1 cellular context compared by ENCODE assay signal in genomic region chr6:18752278-18753057, GRCh38.
TF ChIP-seq lines count a peak whose summit lies in the region.

No MANE protein-coding gene starts in this region.

TF ChIP-seq in WTC11, 78 proteins besides CTCF, POLR2A, EP300 and RAD21 (continued from another document):
- TF ChIP-seq, protein P1, sequence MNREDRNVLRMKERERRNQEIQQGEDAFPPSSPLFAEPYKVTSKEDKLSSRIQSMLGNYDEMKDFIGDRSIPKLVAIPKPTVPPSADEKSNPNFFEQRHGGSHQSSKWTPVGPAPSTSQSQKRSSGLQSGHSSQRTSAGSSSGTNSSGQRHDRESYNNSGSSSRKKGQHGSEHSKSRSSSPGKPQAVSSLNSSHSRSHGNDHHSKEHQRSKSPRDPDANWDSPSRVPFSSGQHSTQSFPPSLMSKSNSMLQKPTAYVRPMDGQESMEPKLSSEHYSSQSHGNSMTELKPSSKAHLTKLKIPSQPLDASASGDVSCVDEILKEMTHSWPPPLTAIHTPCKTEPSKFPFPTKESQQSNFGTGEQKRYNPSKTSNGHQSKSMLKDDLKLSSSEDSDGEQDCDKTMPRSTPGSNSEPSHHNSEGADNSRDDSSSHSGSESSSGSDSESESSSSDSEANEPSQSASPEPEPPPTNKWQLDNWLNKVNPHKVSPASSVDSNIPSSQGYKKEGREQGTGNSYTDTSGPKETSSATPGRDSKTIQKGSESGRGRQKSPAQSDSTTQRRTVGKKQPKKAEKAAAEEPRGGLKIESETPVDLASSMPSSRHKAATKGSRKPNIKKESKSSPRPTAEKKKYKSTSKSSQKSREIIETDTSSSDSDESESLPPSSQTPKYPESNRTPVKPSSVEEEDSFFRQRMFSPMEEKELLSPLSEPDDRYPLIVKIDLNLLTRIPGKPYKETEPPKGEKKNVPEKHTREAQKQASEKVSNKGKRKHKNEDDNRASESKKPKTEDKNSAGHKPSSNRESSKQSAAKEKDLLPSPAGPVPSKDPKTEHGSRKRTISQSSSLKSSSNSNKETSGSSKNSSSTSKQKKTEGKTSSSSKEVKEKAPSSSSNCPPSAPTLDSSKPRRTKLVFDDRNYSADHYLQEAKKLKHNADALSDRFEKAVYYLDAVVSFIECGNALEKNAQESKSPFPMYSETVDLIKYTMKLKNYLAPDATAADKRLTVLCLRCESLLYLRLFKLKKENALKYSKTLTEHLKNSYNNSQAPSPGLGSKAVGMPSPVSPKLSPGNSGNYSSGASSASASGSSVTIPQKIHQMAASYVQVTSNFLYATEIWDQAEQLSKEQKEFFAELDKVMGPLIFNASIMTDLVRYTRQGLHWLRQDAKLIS (CRISPR knock-in tag; IDR thresholded peaks at IDR 0.05; ENCODE audit: borderline replicate concordance): no peak
- TF ChIP-seq, protein P2, sequence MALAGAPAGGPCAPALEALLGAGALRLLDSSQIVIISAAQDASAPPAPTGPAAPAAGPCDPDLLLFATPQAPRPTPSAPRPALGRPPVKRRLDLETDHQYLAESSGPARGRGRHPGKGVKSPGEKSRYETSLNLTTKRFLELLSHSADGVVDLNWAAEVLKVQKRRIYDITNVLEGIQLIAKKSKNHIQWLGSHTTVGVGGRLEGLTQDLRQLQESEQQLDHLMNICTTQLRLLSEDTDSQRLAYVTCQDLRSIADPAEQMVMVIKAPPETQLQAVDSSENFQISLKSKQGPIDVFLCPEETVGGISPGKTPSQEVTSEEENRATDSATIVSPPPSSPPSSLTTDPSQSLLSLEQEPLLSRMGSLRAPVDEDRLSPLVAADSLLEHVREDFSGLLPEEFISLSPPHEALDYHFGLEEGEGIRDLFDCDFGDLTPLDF (CRISPR knock-in tag; IDR thresholded peaks at IDR 0.05): no peak
- TF ChIP-seq, protein P3, sequence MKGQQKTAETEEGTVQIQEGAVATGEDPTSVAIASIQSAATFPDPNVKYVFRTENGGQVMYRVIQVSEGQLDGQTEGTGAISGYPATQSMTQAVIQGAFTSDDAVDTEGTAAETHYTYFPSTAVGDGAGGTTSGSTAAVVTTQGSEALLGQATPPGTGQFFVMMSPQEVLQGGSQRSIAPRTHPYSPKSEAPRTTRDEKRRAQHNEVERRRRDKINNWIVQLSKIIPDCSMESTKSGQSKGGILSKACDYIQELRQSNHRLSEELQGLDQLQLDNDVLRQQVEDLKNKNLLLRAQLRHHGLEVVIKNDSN (CRISPR knock-in tag; IDR thresholded peaks at IDR 0.05): no peak
- TF ChIP-seq, protein P4, sequence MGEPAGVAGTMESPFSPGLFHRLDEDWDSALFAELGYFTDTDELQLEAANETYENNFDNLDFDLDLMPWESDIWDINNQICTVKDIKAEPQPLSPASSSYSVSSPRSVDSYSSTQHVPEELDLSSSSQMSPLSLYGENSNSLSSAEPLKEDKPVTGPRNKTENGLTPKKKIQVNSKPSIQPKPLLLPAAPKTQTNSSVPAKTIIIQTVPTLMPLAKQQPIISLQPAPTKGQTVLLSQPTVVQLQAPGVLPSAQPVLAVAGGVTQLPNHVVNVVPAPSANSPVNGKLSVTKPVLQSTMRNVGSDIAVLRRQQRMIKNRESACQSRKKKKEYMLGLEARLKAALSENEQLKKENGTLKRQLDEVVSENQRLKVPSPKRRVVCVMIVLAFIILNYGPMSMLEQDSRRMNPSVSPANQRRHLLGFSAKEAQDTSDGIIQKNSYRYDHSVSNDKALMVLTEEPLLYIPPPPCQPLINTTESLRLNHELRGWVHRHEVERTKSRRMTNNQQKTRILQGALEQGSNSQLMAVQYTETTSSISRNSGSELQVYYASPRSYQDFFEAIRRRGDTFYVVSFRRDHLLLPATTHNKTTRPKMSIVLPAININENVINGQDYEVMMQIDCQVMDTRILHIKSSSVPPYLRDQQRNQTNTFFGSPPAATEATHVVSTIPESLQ (CRISPR knock-in tag; IDR thresholded peaks at IDR 0.05): no peak
- TF ChIP-seq EMX1 (CRISPR knock-in tag; IDR thresholded peaks at IDR 0.05) (no peak), TP53 (CRISPR knock-in tag; IDR thresholded peaks at IDR 0.05) (no peak)
